Comparison of ENCODE assay signal across 14 cellular contexts in the genomic region with DNA sequence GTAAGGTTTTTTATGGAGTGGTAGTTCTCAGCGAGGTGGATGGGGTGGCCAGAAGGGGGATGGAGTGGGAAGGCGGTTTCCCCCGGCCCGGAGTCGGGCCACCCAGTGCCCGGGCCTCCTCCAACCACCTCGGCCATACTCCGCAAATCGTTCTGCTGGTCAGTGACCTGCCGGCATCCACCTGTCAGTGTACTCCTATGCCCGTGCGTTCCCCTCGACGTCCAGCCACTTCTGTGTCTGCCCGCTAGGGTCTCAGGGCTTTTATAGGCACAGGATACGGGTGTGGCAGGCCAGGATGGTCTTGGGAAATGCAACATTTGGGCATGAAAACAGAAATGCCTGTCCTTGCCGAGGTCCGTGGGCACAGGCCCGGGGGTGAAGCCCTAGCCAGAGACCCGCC. TPM values are rescaled to one million over a fixed set of nuclear protein-coding genes. Genes with fewer than 3 reads are reported as not detected.
DNase-seq lines count a peak whose midpoint lies in the region; ATAC-seq and TF ChIP-seq lines count a peak whose summit lies in the region.
"Had no signal": no experiment of that assay in that cellular context is flagged by ENCODE, and none has a peak within 500 bp of the region (broad histone marks: within the 10 kb centered on the region; RNA-seq: fewer than 3 reads in every experiment).

No MANE protein-coding gene starts in this region.

- H3K4me1 Mint-ChIP-seq in activated T-cell treated with anti-CD3 and anti-CD28 coated beads, Interleukin-2, amount 50 U/mL, for 24 hours (ENCODE audit: low read depth) = peaks cover 32% of the 10 kb centered on the region
- H3K4me1 Mint-ChIP-seq in IgD-negative memory B cell = peaks cover 27 to 31% (median 28%) of the 10 kb centered on the region in 3 donors
- H3K4me1 Mint-ChIP-seq in endothelial cell (ENCODE audit: unreplicated experiment) = peaks cover 45% of the 10 kb centered on the region
- peaks cover 16 to 41% (median 24%) of the 10 kb centered on the region in 4 donors for H3K4me1 Mint-ChIP-seq in naive thymus-derived CD8-positive, alpha-beta T cell
- peaks cover 73% of the 10 kb centered on the region for H3K4me1 Mint-ChIP-seq in nephron progenitor cell

- no peak for TF ChIP-seq CTCF in endothelial cell (IDR thresholded peaks at IDR 0.05; ENCODE audit: unreplicated experiment)
- no peak for TF ChIP-seq CTCF in nephron progenitor cell (IDR thresholded peaks at IDR 0.05)

- no peaks in the 10 kb centered on the region for H3K36me3 Mint-ChIP-seq in activated T-cell treated with anti-CD3 and anti-CD28 coated beads, Interleukin-2, amount 50 U/mL, for 24 hours (ENCODE audit: low read depth)
- H3K36me3 Mint-ChIP-seq in IgD-negative memory B cell = no peaks in the 10 kb centered on the region
- H3K36me3 Mint-ChIP-seq in endothelial cell (ENCODE audit: low read depth, unreplicated experiment) = peaks cover 3% of the 10 kb centered on the region
- H3K36me3 Mint-ChIP-seq in naive thymus-derived CD8-positive, alpha-beta T cell = no peaks in the 10 kb centered on the region
- no peaks in the 10 kb centered on the region for H3K36me3 Mint-ChIP-seq in nephron progenitor cell (ENCODE audit: low read depth)

- no peaks in the 10 kb centered on the region for H3K9me3 Mint-ChIP-seq in activated T-cell treated with anti-CD3 and anti-CD28 coated beads, Interleukin-2, amount 50 U/mL, for 24 hours
- H3K9me3 Mint-ChIP-seq in IgD-negative memory B cell = no peaks in the 10 kb centered on the region
- no peaks in the 10 kb centered on the region for H3K9me3 Mint-ChIP-seq in endothelial cell (ENCODE audit: unreplicated experiment)
- no peaks in the 10 kb centered on the region for H3K9me3 Mint-ChIP-seq in naive thymus-derived CD8-positive, alpha-beta T cell
- no peaks in the 10 kb centered on the region for H3K9me3 Mint-ChIP-seq in nephron progenitor cell

- H3K27ac Mint-ChIP-seq in activated T-cell treated with anti-CD3 and anti-CD28 coated beads, Interleukin-2, amount 50 U/mL, for 24 hours = no peak overlapping the region
- H3K27ac Mint-ChIP-seq in IgD-negative memory B cell (peak overlapping the region; percentile 98 to 99 (median 99)), endothelial cell (ENCODE audit: unreplicated experiment) (peak overlapping the region; percentile 98), nephron progenitor cell (no peak overlapping the region)
- H3K27ac Mint-ChIP-seq in naive thymus-derived CD8-positive, alpha-beta T cell = peak overlapping the region in 5 of 10 donors; percentile 74 to 96 (median 89)
- H3K27ac Mint-ChIP-seq: activated CD4-positive, alpha-beta T cell treated with anti-CD3 and anti-CD28 coated beads for 36 hours had no signal

- no peak overlapping the region for H3K4me3 ChIP-seq in skeletal muscle tissue (ENCODE audit: low read length in 3 of 3)
- H3K4me3 ChIP-seq: esophagus muscularis mucosa had no signal

- H3K9ac ChIP-seq in skeletal muscle tissue (ENCODE audit: low read depth in 1 of 3, low read length in 3 of 3) = no peak overlapping the region

- H3K27me3 ChIP-seq in skeletal muscle tissue (ENCODE audit: control insufficient read depth in 3 of 3, insufficient read depth in 3 of 3, low read length in 3 of 3) = peaks cover 5 to 46% (median 36%) of the 10 kb centered on the region in 3 donors

- H3K36me3 ChIP-seq in skeletal muscle tissue (ENCODE audit: control insufficient read depth in 3 of 3, insufficient read depth in 3 of 3, low read length in 3 of 3) = no peaks in the 10 kb centered on the region
- H3K36me3 ChIP-seq: esophagus muscularis mucosa had no signal

- no peak for ATAC-seq in naive thymus-derived CD8-positive, alpha-beta T cell

- no peak for DNase-seq in activated T-cell treated with anti-CD3 and anti-CD28 coated beads, Interleukin-2, amount 50 U/mL, for 24 hours
- no peak for DNase-seq in activated T-cell treated with anti-CD3 and anti-CD28 coated beads, Interleukin-2, amount 50 U/mL, for 48 hours
- DNase-seq in endothelial cell (ENCODE audit: low spot score) (no peak), NCI-H2196 (lab: John Stamatoyannopoulos, UW; ENCODE audit: unreplicated experiment) (no peak), nephron progenitor cell (no peak)
- DNase-seq in naive thymus-derived CD8-positive, alpha-beta T cell = no peak
- DNase-seq: kidney glomerular epithelial cell, NCI-H2081 had no signal

- peak overlapping the region; percentile 67 for H3K4me3 Mint-ChIP-seq in activated T-cell treated with anti-CD3 and anti-CD28 coated beads, Interleukin-2, amount 50 U/mL, for 24 hours
- H3K4me3 Mint-ChIP-seq in IgD-negative memory B cell (peak overlapping the region; percentile 80 to 94 (median 86)), endothelial cell (ENCODE audit: unreplicated experiment) (peak overlapping the region; percentile 75), nephron progenitor cell (no peak overlapping the region)
- H3K4me3 Mint-ChIP-seq in naive thymus-derived CD8-positive, alpha-beta T cell = peak overlapping the region in 4 of 10 donors; percentile 68 to 83 (median 72)

- POLR2A ChIA-PET in naive thymus-derived CD8-positive, alpha-beta T cell (lab: Charles Lee) = interaction anchor here (0.8 to 6.9 kb wide), 4 partner anchors 89 to 196 kb away, joined by 3 to 83 read pairs (median 6); partner anchors contain the start of genes SLC16A11 and SLC16A13

- H3K9me3 ChIP-seq in skeletal muscle tissue (ENCODE audit: control insufficient read depth in 3 of 3, low read length in 3 of 3) = no peaks in the 10 kb centered on the region
- H3K9me3 ChIP-seq: esophagus muscularis mucosa had no signal

- peaks cover 11% of the 10 kb centered on the region for H3K27me3 Mint-ChIP-seq in activated T-cell treated with anti-CD3 and anti-CD28 coated beads, Interleukin-2, amount 50 U/mL, for 24 hours
- H3K27me3 Mint-ChIP-seq in IgD-negative memory B cell (peaks cover 9% of the 10 kb centered on the region), endothelial cell (ENCODE audit: unreplicated experiment) (peaks cover 12% of the 10 kb centered on the region), nephron progenitor cell (ENCODE audit: low read depth, poor library complexity) (peaks cover 3% of the 10 kb centered on the region)
- H3K27me3 Mint-ChIP-seq in naive thymus-derived CD8-positive, alpha-beta T cell = peaks cover 0 to 22% (median 2%) of the 10 kb centered on the region in 5 donors
- H3K27me3 Mint-ChIP-seq: activated CD4-positive, alpha-beta T cell treated with anti-CD3 and anti-CD28 coated beads for 36 hours had no signal

- H3K27ac ChIP-seq in skeletal muscle tissue (ENCODE audit: low read depth, low read length) = peak overlapping the region; percentile 12
- H3K27ac ChIP-seq: RWPE1 had no signal

- H3K4me1 ChIP-seq in skeletal muscle tissue (ENCODE audit: control insufficient read depth in 3 of 3, insufficient read depth in 3 of 3, low read length in 3 of 3) = peaks cover 0 to 2% (median 0%) of the 10 kb centered on the region in 3 donors

RNA-seq across cellular contexts. Expression of gene ASGR2, which starts 19.3 kb away (rescaled TPM):
- 0.60 TPM for polyA plus RNA-seq in IgD-negative memory B cell
- 0.41 TPM for total RNA-seq in endothelial cell (ENCODE audit: unreplicated experiment)
- not detected for total RNA-seq in skeletal muscle tissue
- total RNA-seq in naive thymus-derived CD8-positive, alpha-beta T cell = not detected
- not detected for polyA plus RNA-seq in naive thymus-derived CD8-positive, alpha-beta T cell
- total RNA-seq: activated CD4-positive, alpha-beta T cell treated with anti-CD3 and anti-CD28 coated beads for 36 hours; M059J had no signal

RNA-seq across cellular contexts. Expression of gene ASGR1, which starts 45.3 kb away (rescaled TPM):
- 0.50 TPM for polyA plus RNA-seq in IgD-negative memory B cell
- total RNA-seq in endothelial cell (ENCODE audit: unreplicated experiment) = 23.9 TPM
- total RNA-seq in skeletal muscle tissue = 1.0 TPM
- total RNA-seq in naive thymus-derived CD8-positive, alpha-beta T cell = under 1 TPM; 0.58 to 0.68 TPM
- polyA plus RNA-seq in naive thymus-derived CD8-positive, alpha-beta T cell = under 1 TPM in 1 of 3 donors, not detected in 2; 0.23 TPM
- total RNA-seq: M059J had no signal

RNA-seq across cellular contexts. Expression of gene CLEC10A, which starts 53.9 kb away (rescaled TPM):
- polyA plus RNA-seq in IgD-negative memory B cell = not detected
- total RNA-seq in endothelial cell (ENCODE audit: unreplicated experiment) = 30.4 TPM
- 1.6 TPM for total RNA-seq in skeletal muscle tissue
- under 1 TPM; 0.49 to 0.93 TPM for total RNA-seq in naive thymus-derived CD8-positive, alpha-beta T cell
- polyA plus RNA-seq in naive thymus-derived CD8-positive, alpha-beta T cell = under 1 TPM in 1 of 3 donors, not detected in 2; 0.13 TPM
- total RNA-seq: activated CD4-positive, alpha-beta T cell treated with anti-CD3 and anti-CD28 coated beads for 36 hours; M059J had no signal

Comparison
In these comparisons a context has a peak if more than half of its experiments do, and no peak if none do; other contexts are left out.
1. H3K27ac Mint-ChIP-seq: peak in IgD-negative memory B cell (3 of 3) and endothelial cell (single experiment); none in activated T-cell treated with anti-CD3 and anti-CD28 coated beads, Interleukin-2, amount 50 U/mL, for 24 hours (single experiment) and nephron progenitor cell (single experiment).
2. RNA of gene ASGR1, which starts 45.3 kb away (total RNA-seq): 23.9 TPM in endothelial cell (single experiment); 1.0 TPM in skeletal muscle tissue (single experiment) and 0.58 to 0.68 TPM in naive thymus-derived CD8-positive, alpha-beta T cell; every median in the first group is over 10 times any median in the second.
3. RNA of gene CLEC10A, which starts 53.9 kb away (total RNA-seq): 30.4 TPM in endothelial cell (single experiment); 1.6 TPM in skeletal muscle tissue (single experiment) and 0.49 to 0.93 TPM in naive thymus-derived CD8-positive, alpha-beta T cell; every median in the first group is over 10 times any median in the second.